Comparison of ENCODE assay signal across 8 cellular contexts in the genomic region with DNA sequence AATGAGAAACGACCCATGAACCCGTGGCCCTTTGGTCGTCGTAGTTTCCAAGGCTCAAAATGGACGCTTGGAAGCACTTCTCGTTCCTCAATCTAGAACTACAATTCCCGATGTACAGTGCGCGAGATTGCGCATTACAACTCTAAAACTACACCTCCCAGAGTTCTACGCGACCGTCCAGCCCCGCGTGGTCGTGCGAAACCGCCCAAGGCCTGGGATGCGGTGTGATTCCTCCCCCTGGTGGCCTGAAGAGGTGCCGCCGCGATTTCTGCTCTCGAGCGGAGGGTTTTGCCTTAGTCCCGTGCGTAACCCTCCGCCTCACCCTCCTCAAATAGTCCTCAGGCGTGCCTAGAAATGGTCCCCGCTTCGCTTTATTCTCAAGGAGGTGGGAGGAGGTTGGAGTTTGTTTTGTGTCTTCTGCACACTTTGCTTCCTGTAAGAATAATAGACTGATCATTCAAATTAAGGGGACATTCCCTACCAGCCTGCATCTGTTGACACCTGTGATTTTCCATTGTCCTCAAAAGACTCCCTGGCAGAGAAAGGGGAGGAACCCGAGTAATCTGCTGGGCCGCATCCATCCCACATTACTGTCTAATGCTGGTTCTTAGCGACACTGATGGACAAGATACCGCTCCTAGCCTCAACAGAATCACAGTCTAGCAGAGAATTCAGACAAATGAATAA. TPM values are rescaled to one million over a fixed set of nuclear protein-coding genes. Genes with fewer than 3 reads are reported as not detected.
DNase-seq lines count a peak whose midpoint lies in the region; ATAC-seq and TF ChIP-seq lines count a peak whose summit lies in the region.

No MANE protein-coding gene starts in this region.

- POLR2A ChIA-PET in BJ (lab: Charles Lee): interaction anchor here (0.6 to 1.7 kb wide), 5 partner anchors 38 to 107 kb away, joined by 3 to 22 read pairs (median 6); no protein-coding TSS in a partner anchor

- ATAC-seq in HG03460 (IDR thresholded peaks at IDR 0.05; ENCODE audit: unreplicated experiment) (peak; percentile 93), left lobe of liver (peak; percentile 97)

- H3K4me3 Mint-ChIP-seq in activated CD4-positive, alpha-beta T cell treated with anti-CD3 and anti-CD28 coated beads, Interleukin-2, amount 10 ng/mL, durations not matched to agents 24 days and 14 days: peak overlapping the region; percentile 92

- CTCF ChIA-PET in BJ (lab: Yijun Ruan, JAX): interaction anchor here (0.7 to 12.7 kb wide), 31 partner anchors 10 to 390 kb away, joined by 3 to 308 read pairs (median 3); partner anchors contain the start of gene STMN1

- H3K27me3 ChIP-seq in BJ (ENCODE audit: control insufficient read depth, insufficient read depth, low read length): no peaks in the 10 kb centered on the region

- DNase-seq in BJ (ENCODE audit: low read depth): peak; percentile 96
- peak; percentile 92 for DNase-seq in GM19240 (ENCODE audit: insufficient read length, low spot score)
- peak; percentile 92 for DNase-seq in NCI-H524 treated with DMSO at 0.1 percent for 48 hours (lab: John Stamatoyannopoulos, UW)
- DNase-seq in activated CD4-positive, alpha-beta T cell treated with anti-CD3 and anti-CD28 coated beads, Interleukin-2, amount 10 ng/mL, durations not matched to agents 24 days and 14 days: peak; percentile 99
- peak; percentile 99 for DNase-seq in dedifferentiated amniotic fluid mesenchymal stem cell (ENCODE audit: extremely low spot score)
- DNase-seq in left lobe of liver (ENCODE audit: low spot score): peak; percentile 97
- DNase-seq in stimulated activated CD4-positive, alpha-beta T cell treated with anti-CD3 and anti-CD28 coated beads, Interleukin-2, amount 100 ng/mL, for 4 hours (ENCODE audit: low read depth): peak; percentile 94

- H3K27me3 Mint-ChIP-seq in activated CD4-positive, alpha-beta T cell treated with anti-CD3 and anti-CD28 coated beads, Interleukin-2, amount 10 ng/mL, durations not matched to agents 24 days and 14 days: peaks cover 2% of the 10 kb centered on the region

- H3K27ac Mint-ChIP-seq in activated CD4-positive, alpha-beta T cell treated with anti-CD3 and anti-CD28 coated beads, Interleukin-2, amount 10 ng/mL, durations not matched to agents 24 days and 14 days: peak overlapping the region; percentile 96

- peak; percentile 98 for TF ChIP-seq CTCF in BJ (IDR thresholded peaks at IDR 0.05; ENCODE audit: insufficient read depth, low read depth, low read length)

- no peaks in the 10 kb centered on the region for H3K9me3 Mint-ChIP-seq in activated CD4-positive, alpha-beta T cell treated with anti-CD3 and anti-CD28 coated beads, Interleukin-2, amount 10 ng/mL, durations not matched to agents 24 days and 14 days

- H3K4me3 ChIP-seq in BJ (ENCODE audit: low read depth, low read length): peak overlapping the region; percentile 49

- H3K36me3 ChIP-seq in BJ (ENCODE audit: control insufficient read depth, insufficient read depth, low read length): no peaks in the 10 kb centered on the region

- intact Hi-C loops in activated CD4-positive, alpha-beta T cell treated with anti-CD3 and anti-CD28 coated beads, Interleukin-2, amount 10 ng/mL, durations not matched to agents 24 days and 14 days (cut with micrococcal nuclease): loop anchor here (1.0 to 2.0 kb wide), 6 partner anchors 27 to 179 kb away; partner anchors contain the start of genes MTFR1L and PDIK1L

- H3K36me3 Mint-ChIP-seq in activated CD4-positive, alpha-beta T cell treated with anti-CD3 and anti-CD28 coated beads, Interleukin-2, amount 10 ng/mL, durations not matched to agents 24 days and 14 days (ENCODE audit: low read depth): no peaks in the 10 kb centered on the region

- peaks cover 21% of the 10 kb centered on the region for H3K4me1 Mint-ChIP-seq in activated CD4-positive, alpha-beta T cell treated with anti-CD3 and anti-CD28 coated beads, Interleukin-2, amount 10 ng/mL, durations not matched to agents 24 days and 14 days

RNA-seq across cellular contexts. Expression of gene PAFAH2, which starts 0.4 kb away (rescaled TPM):
- 11.9 and 13.2 TPM in 2 replicates for polyA plus RNA-seq in BJ (2011; rRNA removed)
- polyA minus RNA-seq in BJ (2011; rRNA and poly(A)+ RNA removed): 5.2 and 7.8 TPM in 2 replicates
- 6.8 and 7.6 TPM in 2 replicates for total RNA-seq in activated CD4-positive, alpha-beta T cell treated with anti-CD3 and anti-CD28 coated beads, Interleukin-2, amount 10 ng/mL, durations not matched to agents 24 days and 14 days
- total RNA-seq in left lobe of liver: 23.1 TPM

RNA-seq across cellular contexts. Expression of gene EXTL1, which starts 23.4 kb away (rescaled TPM):
- 3.6 and 5.0 TPM in 2 replicates for polyA plus RNA-seq in BJ (2011; rRNA removed)
- 3.8 and 6.2 TPM in 2 replicates for polyA minus RNA-seq in BJ (2011; rRNA and poly(A)+ RNA removed)
- total RNA-seq in activated CD4-positive, alpha-beta T cell treated with anti-CD3 and anti-CD28 coated beads, Interleukin-2, amount 10 ng/mL, durations not matched to agents 24 days and 14 days: not detected in 2 replicates
- not detected for total RNA-seq in left lobe of liver

RNA-seq across cellular contexts. Expression of gene SLC30A2, which starts 47.7 kb away (rescaled TPM):
- polyA plus RNA-seq in BJ (2011; rRNA removed): not detected in 2 replicates
- polyA minus RNA-seq in BJ (2011; rRNA and poly(A)+ RNA removed): 0.10 TPM in 1 of 2 replicates, not detected in the other
- not detected in 2 replicates for total RNA-seq in activated CD4-positive, alpha-beta T cell treated with anti-CD3 and anti-CD28 coated beads, Interleukin-2, amount 10 ng/mL, durations not matched to agents 24 days and 14 days
- 0.33 TPM for total RNA-seq in left lobe of liver

Comparison
In these comparisons a context has a peak if more than half of its experiments do, and no peak if none do; other contexts are left out.
1. Peak in every context shown above with its lines: DNase-seq, ATAC-seq and H3K4me3 ChIP-seq.